12 cellular contexts compared by ENCODE assay signal in the genomic region with DNA sequence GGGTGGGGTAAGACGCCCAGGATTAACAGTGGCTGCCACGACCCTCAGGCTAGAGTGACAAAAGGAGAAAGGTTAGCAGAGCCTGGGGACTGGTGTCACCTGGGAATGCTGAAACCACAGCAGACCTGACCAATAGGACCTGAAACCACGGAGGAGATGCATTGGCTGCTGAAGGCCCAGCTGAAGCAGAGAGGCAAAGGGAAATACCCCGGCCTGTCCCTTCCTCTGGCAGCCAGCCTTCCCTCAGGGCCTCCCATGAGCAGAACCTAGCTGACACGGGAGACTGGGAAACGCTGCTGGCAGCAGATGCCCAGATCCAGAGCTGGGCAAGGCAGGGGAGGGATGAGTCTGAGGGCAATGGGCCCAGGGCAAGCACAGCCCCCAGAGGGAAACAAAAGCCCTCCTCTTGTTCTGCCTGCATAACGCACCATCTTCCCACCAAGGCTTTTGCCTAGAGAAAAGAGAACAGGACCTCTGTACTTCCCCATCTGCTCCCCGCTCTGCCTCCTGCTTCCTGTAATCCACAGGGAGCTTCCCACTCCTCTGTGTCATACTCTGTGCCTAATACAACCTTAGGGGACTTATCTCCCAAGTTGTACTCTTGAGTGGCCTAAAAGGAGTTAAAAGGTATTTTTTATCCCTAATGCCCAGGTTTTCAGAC.
DNase-seq lines count a peak whose midpoint lies in the region; ATAC-seq and TF ChIP-seq lines count a peak whose summit lies in the region.
"Had no signal": no experiment of that assay in that cellular context is flagged by ENCODE, and none has a peak within 500 bp of the region (broad histone marks: within the 10 kb centered on the region; RNA-seq: fewer than 3 reads in every experiment).

No MANE protein-coding gene starts in this region.

- H3K27ac ChIP-seq in dorsolateral prefrontal cortex, result no peak overlapping the region

- peaks cover 20% of the 10 kb centered on the region for H3K4me1 Mint-ChIP-seq in glutamatergic neuron (ENCODE audit: low read depth, unreplicated experiment)
- H3K4me1 Mint-ChIP-seq in activated CD4-positive, alpha-beta T cell treated with anti-CD3 and anti-CD28 coated beads for 36 hours, result no peaks in the 10 kb centered on the region

- H3K27ac Mint-ChIP-seq in glutamatergic neuron (ENCODE audit: unreplicated experiment), result peak overlapping the region; percentile 87
- H3K27ac Mint-ChIP-seq in activated CD4-positive, alpha-beta T cell treated with anti-CD3 and anti-CD28 coated beads for 36 hours, result no peak overlapping the region

- no peaks in the 10 kb centered on the region for H3K27me3 Mint-ChIP-seq in glutamatergic neuron (ENCODE audit: unreplicated experiment)
- peaks cover 12% of the 10 kb centered on the region for H3K27me3 Mint-ChIP-seq in activated CD4-positive, alpha-beta T cell treated with anti-CD3 and anti-CD28 coated beads for 36 hours

- CTCF ChIA-PET in activated CD4-positive, alpha-beta T cell treated with anti-CD3 and anti-CD28 coated beads for 36 hours (lab: Charles Lee), result interaction anchor here (0.7 to 1.4 kb wide), 2 partner anchors 51 to 321 kb away, joined by 3 to 4 read pairs; no protein-coding TSS in a partner anchor

- POLR2A ChIA-PET in activated CD4-positive, alpha-beta T cell treated with anti-CD3 and anti-CD28 coated beads for 36 hours (lab: Charles Lee), result no interaction called here

- DNase-seq in glutamatergic neuron, result peak; percentile 28
- DNase-seq in pons (ENCODE audit: low spot score), result no peak
- no peak for DNase-seq in activated CD4-positive, alpha-beta T cell treated with anti-CD3 and anti-CD28 coated beads for 36 hours
- DNase-seq in Right ventricle myocardium inferior (ENCODE audit: missing footprints), result no peak
- DNase-seq in dorsolateral prefrontal cortex, result no peak
- DNase-seq: cortex of kidney; NCI-H1092 treated with DMSO at 0.1 percent for 48 hours; NCI-H524; stimulated activated CD4-positive, alpha-beta T cell treated with anti-CD3 and anti-CD28 coated beads, Interleukin-4, amount 100 ng/mL, for 24 hours had no signal

- no peaks in the 10 kb centered on the region for H3K27me3 ChIP-seq in dorsolateral prefrontal cortex

- ATAC-seq in GM18907 (IDR thresholded peaks at IDR 0.05; ENCODE audit: unreplicated experiment) (peak; percentile 39), GM21529 (IDR thresholded peaks at IDR 0.05; ENCODE audit: unreplicated experiment) (peak; percentile 37), HG03139 (IDR thresholded peaks at IDR 0.05; ENCODE audit: unreplicated experiment) (peak; percentile 24), Right ventricle myocardium inferior (no peak)
- no peak for ATAC-seq in activated CD4-positive, alpha-beta T cell treated with anti-CD3 and anti-CD28 coated beads for 36 hours

- H3K4me3 Mint-ChIP-seq in glutamatergic neuron (ENCODE audit: unreplicated experiment), result peak overlapping the region; percentile 68
- no peak overlapping the region for H3K4me3 Mint-ChIP-seq in activated CD4-positive, alpha-beta T cell treated with anti-CD3 and anti-CD28 coated beads for 36 hours

- no peak for TF ChIP-seq CTCF in glutamatergic neuron (IDR thresholded peaks at IDR 0.05; ENCODE audit: partially characterized antibody, unreplicated experiment)
- no peak for TF ChIP-seq CTCF in dorsolateral prefrontal cortex (IDR thresholded peaks at IDR 0.05 in 54 of 56, conservative IDR thresholded peaks at IDR 0.05 in 2 of 56; ENCODE audit: low read depth in 1 of 56, partially characterized antibody in 56 of 56)

- no peak overlapping the region for H3K4me3 ChIP-seq in dorsolateral prefrontal cortex

- intact Hi-C loops in activated CD4-positive, alpha-beta T cell treated with anti-CD3 and anti-CD28 coated beads for 36 hours (cut with DNase I, micrococcal nuclease), result no loop called here
- intact Hi-C loops in Right ventricle myocardium inferior (cut with DNase I) (no loop called here), dorsolateral prefrontal cortex (cut with DNase I) (no loop called here)

- H3K9me3 Mint-ChIP-seq in glutamatergic neuron (ENCODE audit: unreplicated experiment), result no peaks in the 10 kb centered on the region
- no peaks in the 10 kb centered on the region for H3K9me3 Mint-ChIP-seq in activated CD4-positive, alpha-beta T cell treated with anti-CD3 and anti-CD28 coated beads for 36 hours (ENCODE audit: low read depth)

- no peaks in the 10 kb centered on the region for H3K36me3 Mint-ChIP-seq in glutamatergic neuron (ENCODE audit: unreplicated experiment)
- H3K36me3 Mint-ChIP-seq in activated CD4-positive, alpha-beta T cell treated with anti-CD3 and anti-CD28 coated beads for 36 hours (ENCODE audit: low read depth), result no peaks in the 10 kb centered on the region

Comparison
In these comparisons a context has a peak if more than half of its experiments do, and no peak if none do; other contexts are left out.
1. ATAC-seq: peak in GM18907 (single experiment), GM21529 (single experiment) and HG03139 (single experiment); none in activated CD4-positive, alpha-beta T cell treated with anti-CD3 and anti-CD28 coated beads for 36 hours (single experiment) and Right ventricle myocardium inferior (single experiment).